In genomic region chr1:90951009-90951408, GRCh38 we compare ENCODE assay signal across 1 cellular context.
TF ChIP-seq lines count a peak whose summit lies in the region.

No MANE protein-coding gene starts in this region.

TF ChIP-seq in GM23338, 12 proteins besides CTCF, POLR2A, EP300 and RAD21 (continued from another document):
- TF ChIP-seq CREB1 (CRISPR knock-in tag; IDR thresholded peaks at IDR 0.05; ENCODE audit: low read depth) (no peak), NANOG (IDR thresholded peaks at IDR 0.05; ENCODE audit: borderline replicate concordance) (no peak), JUNB (IDR thresholded peaks at IDR 0.05; ENCODE audit: unreplicated experiment) (no peak), EZH2 (IDR thresholded peaks at IDR 0.05; ENCODE audit: low read depth, unreplicated experiment) (no peak), POLR2AphosphoS5 (IDR thresholded peaks at IDR 0.05; ENCODE audit: low read depth) (no peak), ZNF114 (CRISPR knock-in tag; IDR thresholded peaks at IDR 0.05) (no peak)
- TF ChIP-seq, protein P1, sequence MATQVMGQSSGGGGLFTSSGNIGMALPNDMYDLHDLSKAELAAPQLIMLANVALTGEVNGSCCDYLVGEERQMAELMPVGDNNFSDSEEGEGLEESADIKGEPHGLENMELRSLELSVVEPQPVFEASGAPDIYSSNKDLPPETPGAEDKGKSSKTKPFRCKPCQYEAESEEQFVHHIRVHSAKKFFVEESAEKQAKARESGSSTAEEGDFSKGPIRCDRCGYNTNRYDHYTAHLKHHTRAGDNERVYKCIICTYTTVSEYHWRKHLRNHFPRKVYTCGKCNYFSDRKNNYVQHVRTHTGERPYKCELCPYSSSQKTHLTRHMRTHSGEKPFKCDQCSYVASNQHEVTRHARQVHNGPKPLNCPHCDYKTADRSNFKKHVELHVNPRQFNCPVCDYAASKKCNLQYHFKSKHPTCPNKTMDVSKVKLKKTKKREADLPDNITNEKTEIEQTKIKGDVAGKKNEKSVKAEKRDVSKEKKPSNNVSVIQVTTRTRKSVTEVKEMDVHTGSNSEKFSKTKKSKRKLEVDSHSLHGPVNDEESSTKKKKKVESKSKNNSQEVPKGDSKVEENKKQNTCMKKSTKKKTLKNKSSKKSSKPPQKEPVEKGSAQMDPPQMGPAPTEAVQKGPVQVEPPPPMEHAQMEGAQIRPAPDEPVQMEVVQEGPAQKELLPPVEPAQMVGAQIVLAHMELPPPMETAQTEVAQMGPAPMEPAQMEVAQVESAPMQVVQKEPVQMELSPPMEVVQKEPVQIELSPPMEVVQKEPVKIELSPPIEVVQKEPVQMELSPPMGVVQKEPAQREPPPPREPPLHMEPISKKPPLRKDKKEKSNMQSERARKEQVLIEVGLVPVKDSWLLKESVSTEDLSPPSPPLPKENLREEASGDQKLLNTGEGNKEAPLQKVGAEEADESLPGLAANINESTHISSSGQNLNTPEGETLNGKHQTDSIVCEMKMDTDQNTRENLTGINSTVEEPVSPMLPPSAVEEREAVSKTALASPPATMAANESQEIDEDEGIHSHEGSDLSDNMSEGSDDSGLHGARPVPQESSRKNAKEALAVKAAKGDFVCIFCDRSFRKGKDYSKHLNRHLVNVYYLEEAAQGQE (IDR thresholded peaks at IDR 0.05; ENCODE audit: unreplicated experiment): no peak
